9 cellular contexts compared by ENCODE assay signal in genomic region chr2:42922790-42923631, GRCh38.
DNase-seq lines count a peak whose midpoint lies in the region; ATAC-seq and TF ChIP-seq lines count a peak whose summit lies in the region.
"Had no signal": no experiment of that assay in that cellular context is flagged by ENCODE, and none has a peak within 500 bp of the region (broad histone marks: within the 10 kb centered on the region; RNA-seq: fewer than 3 reads in every experiment).

No MANE protein-coding gene starts in this region.

- DNase-seq in H9 = no peak
- DNase-seq in cardiac fibroblast (ENCODE audit: low read depth in 2 of 2) = peak; percentile 95 to 96
- DNase-seq in iris pigment epithelial cell (ENCODE audit: low read depth) = peak; percentile 84
- no peak for DNase-seq in HuH-7 (ENCODE audit: low spot score)
- no peak for DNase-seq in superior temporal gyrus (ENCODE audit: extremely low spot score)
- no peak for DNase-seq in naive thymus-derived CD4-positive, alpha-beta T cell
- DNase-seq: amygdala had no signal

- no peaks in the 10 kb centered on the region for H3K36me3 ChIP-seq in skeletal muscle satellite cell (ENCODE audit: insufficient read depth, low read length)
- H3K36me3 ChIP-seq in naive thymus-derived CD4-positive, alpha-beta T cell (ENCODE audit: control insufficient read depth in 2 of 3, insufficient read depth in 3 of 3, low read length in 3 of 3) = no peaks in the 10 kb centered on the region

- H3K27ac Mint-ChIP-seq in H9 = peak overlapping the region; percentile 39 to 69 (median 52); a peak in 4 of 7 replicates
- no peak overlapping the region for H3K27ac Mint-ChIP-seq in naive thymus-derived CD4-positive, alpha-beta T cell

- H3K27ac ChIP-seq in H9 (ENCODE audit: insufficient read length, low read depth, low read length) = no peak overlapping the region
- H3K27ac ChIP-seq in naive thymus-derived CD4-positive, alpha-beta T cell (ENCODE audit: low read depth, low read length) = no peak overlapping the region

- peaks cover 2% of the 10 kb centered on the region for H3K27me3 Mint-ChIP-seq in H9 (ENCODE audit: low read depth)
- H3K27me3 Mint-ChIP-seq in naive thymus-derived CD4-positive, alpha-beta T cell = peaks cover 0 to 3% (median 0%) of the 10 kb centered on the region in 5 donors

- WGBS in H9 (ENCODE audit: extremely low coverage, insufficient read length, low lambda C conversion rate) = no CpG with 5 or more reads among the region's 7 CpGs

- H2AFZ ChIP-seq in H9 (ENCODE audit: low read length) = no peak overlapping the region

- H3K4me3 ChIP-seq in cardiac fibroblast (replicated peaks in 1 of 2; ENCODE audit: low read depth in 2 of 2, low read length in 2 of 2) = no peak overlapping the region
- peak overlapping the region; percentile 6 for H3K4me3 ChIP-seq in skeletal muscle satellite cell (ENCODE audit: low read length)
- no peak overlapping the region for H3K4me3 ChIP-seq in naive thymus-derived CD4-positive, alpha-beta T cell (ENCODE audit: low read length)

- H3K14ac ChIP-seq in H9 (ENCODE audit: insufficient read depth, low read length) = no peak overlapping the region

- H4K20me1 ChIP-seq in H9 (ENCODE audit: control insufficient read depth, insufficient read depth, insufficient read length) = no peaks in the 10 kb centered on the region

- no peak overlapping the region for H3T11ph ChIP-seq in H9 (ENCODE audit: low read length)

- H3K4me1 ChIP-seq in H9 (ENCODE audit: insufficient read depth, low read length) (peaks cover 7% of the 10 kb centered on the region; the same call in 1 of the 2 replicates), skeletal muscle satellite cell (ENCODE audit: control insufficient read depth, insufficient read depth, low read length) (peaks cover 75% of the 10 kb centered on the region)
- no peaks in the 10 kb centered on the region for H3K4me1 ChIP-seq in naive thymus-derived CD4-positive, alpha-beta T cell (ENCODE audit: control insufficient read depth in 2 of 2, insufficient read depth in 2 of 2, low read length in 2 of 2)

- peaks cover 56 to 65% of the 10 kb centered on the region in 2 experiments for H3K4me1 Mint-ChIP-seq in H9
- peaks cover 0 to 3% (median 0%) of the 10 kb centered on the region in 7 donors for H3K4me1 Mint-ChIP-seq in naive thymus-derived CD4-positive, alpha-beta T cell

- no peak overlapping the region for H2BK20ac ChIP-seq in H9 (ENCODE audit: low read depth, low read length, poor library complexity, severe bottlenecking)

- no peak overlapping the region for H2AK5ac ChIP-seq in H9 (ENCODE audit: insufficient read length, low read length)

- CTCF ChIA-PET in naive thymus-derived CD4-positive, alpha-beta T cell (lab: Charles Lee) = interaction anchor here (0.6 kb wide), 1 partner anchor 1333 kb away, joined by 5 read pairs; no protein-coding TSS in a partner anchor

- H3K56ac ChIP-seq in H9 (ENCODE audit: insufficient read length, low read depth, low read length) = no peak overlapping the region

- H4K8ac ChIP-seq in H9 (replicated peaks; ENCODE audit: insufficient read length, low read depth, low read length) = no peak overlapping the region

- no peak overlapping the region for H2BK12ac ChIP-seq in H9 (ENCODE audit: insufficient read length, low read depth, low read length)

- H2BK120ac ChIP-seq in H9 (ENCODE audit: low read depth, low read length, poor library complexity, severe bottlenecking) = no peak overlapping the region

- H3K4ac ChIP-seq in H9 (ENCODE audit: low read depth, low read length) = no peak overlapping the region

- intact Hi-C loops in naive thymus-derived CD4-positive, alpha-beta T cell (cut with micrococcal nuclease) = no loop called here

- no peak overlapping the region for H2BK15ac ChIP-seq in H9 (ENCODE audit: low read depth, low read length)

- no peak overlapping the region for H3K4me3 Mint-ChIP-seq in H9
- H3K4me3 Mint-ChIP-seq in naive thymus-derived CD4-positive, alpha-beta T cell = no peak overlapping the region

- H3K9ac ChIP-seq in H9 (ENCODE audit: extremely low read depth, insufficient read length, low read length) (no peak overlapping the region), skeletal muscle satellite cell (ENCODE audit: low read depth, low read length) (peak overlapping the region; percentile 87)

- no peak overlapping the region for H2BK5ac ChIP-seq in H9 (ENCODE audit: insufficient read length, low read length)

- H3K4me2 ChIP-seq in H9 (ENCODE audit: insufficient read depth, insufficient read length, low read length) = no peak overlapping the region
- peak overlapping the region; percentile 48 for H3K4me2 ChIP-seq in skeletal muscle satellite cell (ENCODE audit: low read length)

- no peaks in the 10 kb centered on the region for H3K79me1 ChIP-seq in H9 (ENCODE audit: insufficient read depth, low read depth, low read length, poor library complexity, severe bottlenecking)

- H3K27me3 ChIP-seq in H9 (ENCODE audit: insufficient read depth, low read length) (no peaks in the 10 kb centered on the region; the same call in 1 of the 2 replicates), skeletal muscle satellite cell (ENCODE audit: control insufficient read depth, insufficient read depth, low read length) (no peaks in the 10 kb centered on the region)
- H3K27me3 ChIP-seq in naive thymus-derived CD4-positive, alpha-beta T cell (ENCODE audit: control insufficient read depth in 2 of 2, insufficient read depth in 2 of 2, low read length in 2 of 2) = no peaks in the 10 kb centered on the region

- H3K23me2 ChIP-seq in H9 (ENCODE audit: insufficient read length, low read depth, low read length, poor library complexity, severe bottlenecking) = no peaks in the 10 kb centered on the region

- H3K9me3 Mint-ChIP-seq in H9 = no peaks in the 10 kb centered on the region
- H3K9me3 Mint-ChIP-seq in naive thymus-derived CD4-positive, alpha-beta T cell = no peaks in the 10 kb centered on the region

- H3K23ac ChIP-seq in H9 (ENCODE audit: insufficient read length, low read depth, low read length) = no peak overlapping the region

- H3K9me3 ChIP-seq in H9 (ENCODE audit: control insufficient read depth, low read depth, low read length) (no peaks in the 10 kb centered on the region), skeletal muscle satellite cell (replicated peaks; ENCODE audit: low read length) (no peaks in the 10 kb centered on the region)
- H3K9me3 ChIP-seq in naive thymus-derived CD4-positive, alpha-beta T cell (ENCODE audit: control insufficient read depth in 2 of 3, low read length in 3 of 3) = no peaks in the 10 kb centered on the region

- no peaks in the 10 kb centered on the region for H3K79me2 ChIP-seq in H9 (ENCODE audit: insufficient read depth, low read length)

- no peak overlapping the region for H4K91ac ChIP-seq in H9 (ENCODE audit: insufficient read length, low read depth, low read length)

- ATAC-seq in GM19397 (IDR thresholded peaks at IDR 0.05; ENCODE audit: unreplicated experiment) = no peak
- ATAC-seq in naive thymus-derived CD4-positive, alpha-beta T cell = no peak

- no peak for TF ChIP-seq CTCF in H9 (conservative IDR thresholded peaks at IDR 0.05)
- no peak for TF ChIP-seq CTCF in cardiac fibroblast (IDR thresholded peaks at IDR 0.05; ENCODE audit: low read depth, low read length)

- H3K36me3 Mint-ChIP-seq in H9 (ENCODE audit: insufficient read depth in 1 of 3, low read depth in 3 of 3) = no peaks in the 10 kb centered on the region; a peak in 1 of 7 replicates
- H3K36me3 Mint-ChIP-seq in naive thymus-derived CD4-positive, alpha-beta T cell = no peaks in the 10 kb centered on the region

- no peak overlapping the region for H4K5ac ChIP-seq in H9 (ENCODE audit: insufficient read length, low read depth, low read length)

- POLR2A ChIA-PET in naive thymus-derived CD4-positive, alpha-beta T cell (lab: Charles Lee) = no interaction called here

- H3K18ac ChIP-seq in H9 (ENCODE audit: insufficient read length, low read depth, low read length) = no peak overlapping the region

Comparison
In these comparisons a context has a peak if more than half of its experiments do, and no peak if none do; other contexts are left out.
1. DNase-seq: peak in cardiac fibroblast (2 of 2) and iris pigment epithelial cell (single experiment); none in H9 (single experiment), HuH-7 (single experiment), superior temporal gyrus (single experiment) and naive thymus-derived CD4-positive, alpha-beta T cell (0 of 9).
2. H3K27ac Mint-ChIP-seq: peak in H9 (3 of 3); none in naive thymus-derived CD4-positive, alpha-beta T cell (0 of 9).